Comparison of ENCODE assay signal across 17 cellular contexts in the genomic region with DNA sequence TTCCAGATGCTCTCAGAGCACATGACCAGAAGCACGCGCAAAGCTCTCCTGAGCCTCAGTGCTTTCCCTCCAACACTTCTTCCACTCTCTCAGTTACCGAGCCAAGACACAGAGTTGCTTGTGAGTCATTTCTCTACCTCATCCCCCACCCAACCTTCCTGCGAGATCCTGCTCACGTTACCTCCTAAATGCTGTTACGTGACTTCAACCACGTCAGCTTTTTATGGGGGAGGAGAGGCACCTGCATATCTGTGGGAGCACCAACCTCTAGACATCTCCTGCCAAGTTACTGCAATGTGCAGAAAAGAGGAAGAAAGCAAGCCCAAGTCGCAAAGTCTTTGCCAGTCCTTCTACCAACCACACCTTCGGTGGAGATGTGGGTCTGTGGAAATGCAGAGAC. TPM values are rescaled to one million over a fixed set of nuclear protein-coding genes. Genes with fewer than 3 reads are reported as not detected.
A peak's percentile ranks its signal among the peaks of the same experiment; 100 is the strongest.
DNase-seq lines count a peak whose midpoint lies in the region; ATAC-seq and TF ChIP-seq lines count a peak whose summit lies in the region.
"Had no signal": no experiment of that assay in that cellular context is flagged by ENCODE, and none has a peak within 500 bp of the region (broad histone marks: within the 10 kb centered on the region; RNA-seq: fewer than 3 reads in every experiment).

No MANE protein-coding gene starts in this region.

- no peak overlapping the region for H3K4me3 Mint-ChIP-seq in activated CD4-positive, alpha-beta T cell treated with anti-CD3 and anti-CD28 coated beads, Interleukin-2, amount 10 ng/mL, durations not matched to agents 24 days and 14 days
- H3K4me3 Mint-ChIP-seq in activated T-helper 17 cell treated with anti-CD3 and anti-CD28 coated beads, Interleukin-2, amount 50 U/mL, for 72 hours = peak overlapping the region; percentile 26
- H3K4me3 Mint-ChIP-seq in progenitor cell of endocrine pancreas (ENCODE audit: low read depth) = no peak overlapping the region
- H3K4me3 Mint-ChIP-seq: CD14-positive monocyte had no signal

- H3K27ac Mint-ChIP-seq in activated CD4-positive, alpha-beta T cell treated with anti-CD3 and anti-CD28 coated beads, Interleukin-2, amount 10 ng/mL, durations not matched to agents 24 days and 14 days = peak overlapping the region; percentile 30
- peak overlapping the region; percentile 65 for H3K27ac Mint-ChIP-seq in activated T-helper 17 cell treated with anti-CD3 and anti-CD28 coated beads, Interleukin-2, amount 50 U/mL, for 72 hours
- H3K27ac Mint-ChIP-seq in progenitor cell of endocrine pancreas = peak overlapping the region; percentile 8

- H3K36me3 Mint-ChIP-seq in activated CD4-positive, alpha-beta T cell treated with anti-CD3 and anti-CD28 coated beads, Interleukin-2, amount 10 ng/mL, durations not matched to agents 24 days and 14 days (ENCODE audit: low read depth) = no peaks in the 10 kb centered on the region
- H3K36me3 Mint-ChIP-seq in activated T-helper 17 cell treated with anti-CD3 and anti-CD28 coated beads, Interleukin-2, amount 50 U/mL, for 72 hours (ENCODE audit: low read depth) = no peaks in the 10 kb centered on the region
- no peaks in the 10 kb centered on the region for H3K36me3 Mint-ChIP-seq in progenitor cell of endocrine pancreas (ENCODE audit: insufficient read depth)
- H3K36me3 Mint-ChIP-seq: CD14-positive monocyte had no signal

- H3K4me1 Mint-ChIP-seq in activated CD4-positive, alpha-beta T cell treated with anti-CD3 and anti-CD28 coated beads, Interleukin-2, amount 10 ng/mL, durations not matched to agents 24 days and 14 days = peaks cover 8% of the 10 kb centered on the region
- H3K4me1 Mint-ChIP-seq in activated T-helper 17 cell treated with anti-CD3 and anti-CD28 coated beads, Interleukin-2, amount 50 U/mL, for 72 hours = peaks cover 4% of the 10 kb centered on the region
- peaks cover 33% of the 10 kb centered on the region for H3K4me1 Mint-ChIP-seq in progenitor cell of endocrine pancreas (ENCODE audit: low read depth)

- intact Hi-C loops in activated CD4-positive, alpha-beta T cell treated with anti-CD3 and anti-CD28 coated beads, Interleukin-2, amount 10 ng/mL, durations not matched to agents 24 days and 14 days (cut with micrococcal nuclease) = no loop called here

- H3K27me3 Mint-ChIP-seq in activated CD4-positive, alpha-beta T cell treated with anti-CD3 and anti-CD28 coated beads, Interleukin-2, amount 10 ng/mL, durations not matched to agents 24 days and 14 days = peaks cover 17% of the 10 kb centered on the region
- H3K27me3 Mint-ChIP-seq in activated T-helper 17 cell treated with anti-CD3 and anti-CD28 coated beads, Interleukin-2, amount 50 U/mL, for 72 hours = peaks cover 14% of the 10 kb centered on the region
- peaks cover 8% of the 10 kb centered on the region for H3K27me3 Mint-ChIP-seq in progenitor cell of endocrine pancreas

- no peak for DNase-seq in activated CD4-positive, alpha-beta T cell treated with anti-CD3 and anti-CD28 coated beads, Interleukin-2, amount 10 ng/mL, durations not matched to agents 24 days and 14 days
- no peak for DNase-seq in activated CD4-positive, alpha-beta T cell treated with anti-CD3 and anti-CD28 coated beads, Interleukin-2, amount 50 U/mL, for 1 hour
- DNase-seq in LoVo (ENCODE audit: low spot score) (peak; percentile 6), progenitor cell of endocrine pancreas (ENCODE audit: low spot score, unreplicated experiment) (no peak), inferior parietal cortex (ENCODE audit: extremely low spot score) (no peak)
- DNase-seq: COR-L47, HCEC 1CT, MM.1S, NCI-H1930, NCI-H524 treated with DMSO at 0.1 percent for 48 hours, SJCRH30 had no signal

- no peaks in the 10 kb centered on the region for H3K9me3 Mint-ChIP-seq in activated CD4-positive, alpha-beta T cell treated with anti-CD3 and anti-CD28 coated beads, Interleukin-2, amount 10 ng/mL, durations not matched to agents 24 days and 14 days
- H3K9me3 Mint-ChIP-seq in activated T-helper 17 cell treated with anti-CD3 and anti-CD28 coated beads, Interleukin-2, amount 50 U/mL, for 72 hours = peaks cover 3% of the 10 kb centered on the region
- no peaks in the 10 kb centered on the region for H3K9me3 Mint-ChIP-seq in progenitor cell of endocrine pancreas (ENCODE audit: low read depth)

- no peak for TF ChIP-seq CTCF in progenitor cell of endocrine pancreas (IDR thresholded peaks at IDR 0.05; ENCODE audit: unreplicated experiment)

- ATAC-seq in activated T-helper 17 cell treated with anti-CD3 and anti-CD28 coated beads, Interleukin-2, amount 50 U/mL, for 72 hours (replicated peaks) = peak; percentile 51
- ATAC-seq in GM19035 (IDR thresholded peaks at IDR 0.05; ENCODE audit: unreplicated experiment) (no peak), HG02970 (IDR thresholded peaks at IDR 0.05; ENCODE audit: low FRiP score, unreplicated experiment) (no peak)
- ATAC-seq: A549, K562 had no signal

RNA-seq across cellular contexts. Expression of a gene that starts 27.2 kb away (rescaled TPM):
- total RNA-seq in activated CD4-positive, alpha-beta T cell treated with anti-CD3 and anti-CD28 coated beads, Interleukin-2, amount 10 ng/mL, durations not matched to agents 24 days and 14 days = 0.12 and 0.14 TPM in 2 replicates
- not detected for total RNA-seq in activated T-helper 17 cell treated with anti-CD3 and anti-CD28 coated beads, Interleukin-2, amount 50 U/mL, for 72 hours
- not detected in 2 replicates for total RNA-seq in progenitor cell of endocrine pancreas
- total RNA-seq: K562, SJCRH30 had no signal

Comparison
In these comparisons a context has a peak if more than half of its experiments do, and no peak if none do; other contexts are left out.
1. H3K27ac Mint-ChIP-seq: peak in every context shown above with its lines; median percentile 65 in activated T-helper 17 cell treated with anti-CD3 and anti-CD28 coated beads, Interleukin-2, amount 50 U/mL, for 72 hours; 30 in activated CD4-positive, alpha-beta T cell treated with anti-CD3 and anti-CD28 coated beads, Interleukin-2, amount 10 ng/mL, durations not matched to agents 24 days and 14 days; 8 in progenitor cell of endocrine pancreas.